In genomic region chr3:117518385-117518784, GRCh38 we compare ENCODE assay signal across 17 cellular contexts.
DNase-seq lines count a peak whose midpoint lies in the region; ATAC-seq, FAIRE-seq and TF ChIP-seq lines count a peak whose summit lies in the region.
"Had no signal": no experiment of that assay in that cellular context is flagged by ENCODE, and none has a peak within 500 bp of the region (broad histone marks: within the 10 kb centered on the region; RNA-seq: fewer than 3 reads in every experiment).

No MANE protein-coding gene starts in this region.

- TF ChIP-seq CTCF in A549 (IDR thresholded peaks at IDR 0.05), result no peak
- TF ChIP-seq CTCF in IMR-90 (conservative IDR thresholded peaks at IDR 0.05; ENCODE audit: low read depth, low read length), result no peak
- TF ChIP-seq CTCF in GM12878 (IDR thresholded peaks at IDR 0.05 in 2 of 3, conservative IDR thresholded peaks at IDR 0.05 in 1 of 3; ENCODE audit: control insufficient read depth in 2 of 3, extremely low read depth in 1 of 3, insufficient read depth in 1 of 3, low read depth in 3 of 3, low read length in 3 of 3), result no peak

- no peak overlapping the region for H2BK15ac ChIP-seq in IMR-90 (ENCODE audit: low read depth, low read length)

- in situ Hi-C loops in IMR-90 (cut with MboI; ENCODE audit: low sequenced_read_pairs), result no loop called here
- in situ Hi-C loops in GM12878 (cut with MboI), result no loop called here

- BruUV-seq in IMR-90 (replicated peaks; lab: Mats Ljungman, UMichigan), result no TSS peak
- no TSS peak for BruUV-seq in GM12878 (replicated peaks; lab: Mats Ljungman, UMichigan)

- H3K23ac ChIP-seq in IMR-90 (ENCODE audit: low read depth, low read length), result no peak overlapping the region

- H4K91ac ChIP-seq in IMR-90 (ENCODE audit: insufficient read depth, low read depth, low read length), result no peak overlapping the region

- no peak overlapping the region for H2AK5ac ChIP-seq in IMR-90 (ENCODE audit: low read depth, low read length)

- H3K27ac ChIP-seq in A549, result peak overlapping the region; percentile 14 to 17; a peak in 1 of 6 replicates
- H3K27ac ChIP-seq in IMR-90 (ENCODE audit: insufficient read depth, low read length), result no peak overlapping the region
- no peak overlapping the region for H3K27ac ChIP-seq in GM12878 (ENCODE audit: control insufficient read depth, insufficient read depth)
- H3K27ac ChIP-seq in small intestine (ENCODE audit: low read depth in 1 of 2, low read length in 1 of 2), result no peak overlapping the region
- H3K27ac ChIP-seq: BLaER1 treated with 17β-estradiol and CSF1 and Interleukin-3, amounts not matched to agents 10 nM and 100 nM had no signal

- TF ChIP-seq POLR2A in A549 (IDR thresholded peaks at IDR 0.05; ENCODE audit: low read length) (no peak), IMR-90 (IDR thresholded peaks at IDR 0.05; ENCODE audit: low read depth, low read length) (no peak), GM12878 (IDR thresholded peaks at IDR 0.05; ENCODE audit: low read depth, low read length) (no peak)

- H3K79me2 ChIP-seq in GM12878 (ENCODE audit: control insufficient read depth, insufficient read depth, low read length), result no peaks in the 10 kb centered on the region

- no peak overlapping the region for H2AK9ac ChIP-seq in IMR-90 (replicated peaks; ENCODE audit: low read depth, low read length, poor library complexity)

- no peak overlapping the region for H3K14ac ChIP-seq in IMR-90 (replicated peaks; ENCODE audit: low read depth, low read length)

- dilution Hi-C loops in IMR-90 (cut with HindIII; ENCODE audit: low sequenced_read_pairs, unreplicated experiment), result no loop called here

- H3K4ac ChIP-seq in IMR-90 (ENCODE audit: low read depth, low read length), result no peak overlapping the region

- H3K4me1 ChIP-seq in A549 (peaks cover 12% of the 10 kb centered on the region; the same call in 2 of the 3 replicates), IMR-90 (ENCODE audit: control insufficient read depth, insufficient read depth, low read length) (no peaks in the 10 kb centered on the region), GM12878 (ENCODE audit: control insufficient read depth, insufficient read depth, low read length) (no peaks in the 10 kb centered on the region), small intestine (ENCODE audit: control insufficient read depth in 2 of 2, insufficient read depth in 1 of 2, low read depth in 1 of 2, low read length in 1 of 2) (no peaks in the 10 kb centered on the region)
- H3K4me1 ChIP-seq: BLaER1 treated with 17β-estradiol and CSF1 and Interleukin-3, amounts not matched to agents 10 nM and 100 nM had no signal

- H2BK120ac ChIP-seq in IMR-90 (ENCODE audit: low read depth, low read length), result no peak overlapping the region

- H3K27me3 ChIP-seq in IMR-90 (ENCODE audit: control insufficient read depth, insufficient read depth, low read length), result no peaks in the 10 kb centered on the region
- H3K27me3 ChIP-seq in GM12878 (replicated peaks in 1 of 2; ENCODE audit: control insufficient read depth in 2 of 2, insufficient read depth in 2 of 2, low read length in 1 of 2), result no peaks in the 10 kb centered on the region
- no peaks in the 10 kb centered on the region for H3K27me3 ChIP-seq in small intestine (ENCODE audit: control insufficient read depth in 2 of 2, insufficient read depth in 2 of 2, low read length in 2 of 2)
- H3K27me3 ChIP-seq: BLaER1 treated with 17β-estradiol and CSF1 and Interleukin-3, amounts not matched to agents 10 nM and 100 nM had no signal

- H3K9ac ChIP-seq in IMR-90 (ENCODE audit: low read depth, low read length) (no peak overlapping the region), GM12878 (ENCODE audit: control insufficient read depth, insufficient read depth, low read length) (no peak overlapping the region)
- H3K9ac ChIP-seq: BLaER1 treated with 17β-estradiol and CSF1 and Interleukin-3, amounts not matched to agents 10 nM and 100 nM had no signal

- H3K36me3 ChIP-seq in IMR-90 (ENCODE audit: control insufficient read depth, insufficient read depth, low read length) (no peaks in the 10 kb centered on the region), GM12878 (ENCODE audit: control insufficient read depth in 2 of 2, insufficient read depth in 2 of 2, low read length in 1 of 2) (no peaks in the 10 kb centered on the region), small intestine (ENCODE audit: control insufficient read depth in 2 of 2, insufficient read depth in 2 of 2, low read length in 2 of 2) (no peaks in the 10 kb centered on the region)
- H3K36me3 ChIP-seq: BLaER1 treated with 17β-estradiol and CSF1 and Interleukin-3, amounts not matched to agents 10 nM and 100 nM had no signal

- H3K4me3 ChIP-seq in A549 (no peak overlapping the region), IMR-90 (ENCODE audit: insufficient read depth, low read depth, low read length) (no peak overlapping the region), GM12878 (no peak overlapping the region), small intestine (ENCODE audit: low read depth in 1 of 2, low read length in 2 of 2) (no peak overlapping the region)
- H3K4me3 ChIP-seq: BLaER1 treated with 17β-estradiol and CSF1 and Interleukin-3, amounts not matched to agents 10 nM and 100 nM had no signal

- H3K9me3 ChIP-seq in A549 (no peaks in the 10 kb centered on the region), IMR-90 (ENCODE audit: control insufficient read depth, insufficient read depth, low read length) (no peaks in the 10 kb centered on the region), GM12878 (replicated peaks; ENCODE audit: control insufficient read depth, insufficient read depth, low read length) (no peaks in the 10 kb centered on the region), small intestine (ENCODE audit: control insufficient read depth, low read depth) (no peaks in the 10 kb centered on the region)
- H3K9me3 ChIP-seq: BLaER1 treated with 17β-estradiol and CSF1 and Interleukin-3, amounts not matched to agents 10 nM and 100 nM had no signal

- no peak overlapping the region for H3K56ac ChIP-seq in IMR-90 (ENCODE audit: extremely low read depth, insufficient read depth, low read length)

- H4K8ac ChIP-seq in IMR-90 (ENCODE audit: low read depth in 2 of 2, low read length in 2 of 2), result no peak overlapping the region

- RAD21 ChIA-PET in GM12878 (lab: Charles Lee; ENCODE audit: unreplicated experiment), result interaction anchor here (0.8 to 2.3 kb wide), 4 partner anchors 39 to 748 kb away, joined by 3 to 5 read pairs (median 4); no protein-coding TSS in a partner anchor

- intact Hi-C loops in IMR-90 (cut with micrococcal nuclease), result no loop called here
- intact Hi-C loops in GM12878 (cut with micrococcal nuclease; ENCODE audit: unreplicated experiment), result no loop called here

- TF ChIP-seq EP300 in A549 (IDR thresholded peaks at IDR 0.05) (no peak), GM12878 (IDR thresholded peaks at IDR 0.05; ENCODE audit: borderline replicate concordance in 1 of 2, control insufficient read depth in 1 of 2, low read depth in 2 of 2, low read length in 2 of 2) (no peak)

- POLR2A ChIA-PET in A549 (lab: Yijun Ruan, JAX), result no interaction called here
- POLR2A ChIA-PET in IMR-90 (lab: Charles Lee; ENCODE audit: unreplicated experiment), result no interaction called here
- POLR2A ChIA-PET in GM12878 (lab: Charles Lee), result no interaction called here

- peak in 1 of 2 experiments; percentile 60; a peak in 3 of 6 replicates for ATAC-seq in A549
- no peak for ATAC-seq in IMR-90 (ENCODE audit: low read depth)
- no peak for ATAC-seq in GM12878
- no peak for ATAC-seq in GM19035 (IDR thresholded peaks at IDR 0.05; ENCODE audit: unreplicated experiment)
- ATAC-seq in HG03439 (IDR thresholded peaks at IDR 0.05; ENCODE audit: unreplicated experiment), result no peak
- ATAC-seq: CD8-positive, alpha-beta T cell had no signal

- no peak overlapping the region for H2BK20ac ChIP-seq in IMR-90 (ENCODE audit: low read depth, low read length)

- TF ChIP-seq RAD21 in A549 (conservative IDR thresholded peaks at IDR 0.05 in 1 of 2, IDR thresholded peaks at IDR 0.05 in 1 of 2), result no peak
- no peak for TF ChIP-seq RAD21 in IMR-90 (IDR thresholded peaks at IDR 0.05; ENCODE audit: low read length)
- no peak for TF ChIP-seq RAD21 in GM12878 (IDR thresholded peaks at IDR 0.05; ENCODE audit: insufficient read depth, low read depth, low read length)

- H3K4me2 ChIP-seq in A549 (peak overlapping the region; percentile 33), IMR-90 (ENCODE audit: low read depth, low read length) (no peak overlapping the region), GM12878 (ENCODE audit: control insufficient read depth, insufficient read depth) (no peak overlapping the region)
- H3K4me2 ChIP-seq: BLaER1 treated with 17β-estradiol and CSF1 and Interleukin-3, amounts not matched to agents 10 nM and 100 nM had no signal

- H2AFZ ChIP-seq in IMR-90 (replicated peaks; ENCODE audit: low read length, poor library complexity) (no peak overlapping the region), GM12878 (ENCODE audit: control insufficient read depth, low read depth, low read length) (no peak overlapping the region)

- H2BK5ac ChIP-seq in IMR-90 (ENCODE audit: low read depth, low read length, poor library complexity, severe bottlenecking), result no peak overlapping the region

- CTCF ChIA-PET in A549 (lab: Yijun Ruan, JAX), result interaction anchor here (1.7 kb wide), 1 partner anchor 9 kb away, joined by 5 read pairs; no protein-coding TSS in a partner anchor
- CTCF ChIA-PET in IMR-90 (lab: Yijun Ruan, JAX), result no interaction called here
- CTCF ChIA-PET in GM12878 (lab: Yijun Ruan, JAX), result interaction anchor here (0.8 to 3.3 kb wide), 7 partner anchors 7 to 748 kb away, joined by 3 to 20 read pairs (median 5); no protein-coding TSS in a partner anchor

- 33% methylated on average over 5 of the region's 5 CpGs for WGBS in A549 (ENCODE audit: missing lambda C conversion rate)
- no CpG with 5 or more reads among the region's 5 CpGs for WGBS in IMR-90 (ENCODE audit: extremely low coverage in 2 of 2, insufficient read length in 1 of 2), 2 experiments
- WGBS in GM12878 (ENCODE audit: insufficient coverage, insufficient replicate concordance, low lambda C conversion rate, missing lambda C conversion rate), result 2% methylated on average over 5 of the region's 5 CpGs
- 14 to 48% (median 23%) methylated on average over 5 of the region's 5 CpGs for WGBS in small intestine, 3 donors

- no peak overlapping the region for H4K5ac ChIP-seq in IMR-90 (ENCODE audit: low read depth, low read length)

- H4K20me1 ChIP-seq in IMR-90 (ENCODE audit: insufficient read depth, low read length) (no peaks in the 10 kb centered on the region), GM12878 (ENCODE audit: control insufficient read depth, insufficient read depth) (no peaks in the 10 kb centered on the region)
- H4K20me1 ChIP-seq: BLaER1 treated with 17β-estradiol and CSF1 and Interleukin-3, amounts not matched to agents 10 nM and 100 nM had no signal

- DNase-seq in A549 (ENCODE audit: low read depth in 1 of 2, low spot score in 1 of 2) (peak in 1 of 2 experiments; percentile 35), IMR-90 (no peak), GM12878 (ENCODE audit: low read depth, low spot score) (no peak), small intestine (peak; percentile 9), SHP77 (lab: John Stamatoyannopoulos, UW) (no peak)
- no peak for DNase-seq in activated naive CD4-positive, alpha-beta T cell (lab: John Stamatoyannopoulos, UW)
- DNase-seq: 8988T; CD8-positive, alpha-beta T cell; GOT3; H9 had no signal

- no peak overlapping the region for H3K18ac ChIP-seq in IMR-90 (ENCODE audit: low read depth, low read length)

- no peaks in the 10 kb centered on the region for H3K9me1 ChIP-seq in IMR-90 (ENCODE audit: insufficient read depth, low read length)

- SMC1A ChIA-PET in GM12878 (lab: Charles Lee; ENCODE audit: uncharacterized antibody, unreplicated experiment), result interaction anchor here (0.7 to 2.2 kb wide), 15 partner anchors 8 to 1350 kb away, joined by 3 to 14 read pairs (median 4); no protein-coding TSS in a partner anchor

- no peak for FAIRE-seq in A549 (lab: Jason Lieb, UNC)
- no peak for FAIRE-seq in GM12878 (lab: Jason Lieb, UNC)
- no peak for FAIRE-seq in small intestine (lab: Jason Lieb, UNC)
- FAIRE-seq: D721Med, G401.6, GM12892, GM18507 had no signal

- no peaks in the 10 kb centered on the region for H3K79me1 ChIP-seq in IMR-90 (ENCODE audit: low read depth in 1 of 2, low read length in 2 of 2)

Comparison
In these comparisons a context has a peak if more than half of its experiments do, and no peak if none do; other contexts are left out.
1. H3K27ac ChIP-seq: peak in A549 (2 of 2); none in IMR-90 (single experiment), GM12878 (single experiment) and small intestine (0 of 2).